Comparison of ENCODE assay signal across 18 cellular contexts in genomic region chr11:36037031-36037430, GRCh38.
A peak's percentile ranks its signal among the peaks of the same experiment; 100 is the strongest.
DNase-seq lines count a peak whose midpoint lies in the region; ATAC-seq and TF ChIP-seq lines count a peak whose summit lies in the region.
"Had no signal": no experiment of that assay in that cellular context is flagged by ENCODE, and none has a peak within 500 bp of the region (broad histone marks: within the 10 kb centered on the region; RNA-seq: fewer than 3 reads in every experiment).

No MANE protein-coding gene starts in this region.

- H3K36me3 ChIP-seq in RWPE2 (ENCODE audit: low read depth) (peaks cover 8% of the 10 kb centered on the region; the same call in 1 of the 2 replicates), trophoblast cell (ENCODE audit: control insufficient read depth in 1 of 2, insufficient read depth in 2 of 2, low read length in 2 of 2) (no peaks in the 10 kb centered on the region)
- H3K36me3 ChIP-seq: ascending aorta, BE2C had no signal

- peak overlapping the region; percentile 31 for H3K18ac ChIP-seq in trophoblast cell (ENCODE audit: low read length)

- ATAC-seq in RWPE2 (ENCODE audit: low read depth) (peak; percentile 43), HG03571 (IDR thresholded peaks at IDR 0.05; ENCODE audit: unreplicated experiment) (no peak), GM19452 (IDR thresholded peaks at IDR 0.05; ENCODE audit: unreplicated experiment) (no peak)
- ATAC-seq: activated T-helper 17 cell treated with anti-CD3 and anti-CD28 coated beads, Interleukin-2, amount 50 U/mL, for 72 hours; T-helper 17 cell had no signal

- H2BK12ac ChIP-seq in trophoblast cell (ENCODE audit: low read length), result peak overlapping the region; percentile 5

- peak overlapping the region; percentile 52 for H3K14ac ChIP-seq in trophoblast cell (ENCODE audit: low read length)

- H4K8ac ChIP-seq in trophoblast cell (ENCODE audit: low read depth, low read length), result peak overlapping the region; percentile 2

- H3K27me3 ChIP-seq in RWPE2 (ENCODE audit: insufficient read depth, poor library complexity, severe bottlenecking) (no peaks in the 10 kb centered on the region), trophoblast cell (ENCODE audit: insufficient read depth, low read length) (no peaks in the 10 kb centered on the region)
- H3K27me3 ChIP-seq: ascending aorta, BE2C had no signal

- H3K4me1 ChIP-seq in RWPE2 (ENCODE audit: insufficient read depth, poor library complexity, severe bottlenecking) (peaks cover 14% of the 10 kb centered on the region), trophoblast cell (ENCODE audit: control insufficient read depth in 1 of 2, insufficient read depth in 2 of 2, low read length in 2 of 2) (peaks cover 27 to 31% of the 10 kb centered on the region in 2 experiments)
- H3K4me1 ChIP-seq: ascending aorta, BE2C, parathyroid adenoma had no signal

- in situ Hi-C loops in G401 (cut with HindIII; ENCODE audit: low sequenced_read_pairs), result no loop called here

- peaks cover 4% of the 10 kb centered on the region for H3K79me2 ChIP-seq in trophoblast cell (ENCODE audit: control insufficient read depth, insufficient read depth, low read length, poor library complexity)
- H3K79me2 ChIP-seq: parathyroid adenoma had no signal

- H3K23ac ChIP-seq in trophoblast cell (ENCODE audit: low read length), result no peak overlapping the region

- no peak overlapping the region for H2AFZ ChIP-seq in trophoblast cell (ENCODE audit: insufficient read depth, low read length, poor library complexity)
- H2AFZ ChIP-seq: parathyroid adenoma had no signal

- H3K9me3 ChIP-seq in RWPE2 (ENCODE audit: severe bottlenecking) (no peaks in the 10 kb centered on the region), trophoblast cell (ENCODE audit: insufficient read depth, low read depth, low read length) (peaks cover 3% of the 10 kb centered on the region)
- H3K9me3 ChIP-seq: ascending aorta, BE2C had no signal

- H2BK120ac ChIP-seq in trophoblast cell (ENCODE audit: insufficient read depth, low read length, poor library complexity), result peak overlapping the region; percentile 89

- H3K4me3 ChIP-seq in RWPE2 (ENCODE audit: severe bottlenecking) (no peak overlapping the region), fibroblast of pulmonary artery (replicated peaks; ENCODE audit: low read depth, low read length) (no peak overlapping the region), trophoblast cell (ENCODE audit: low read depth, low read length) (no peak overlapping the region)
- H3K4me3 ChIP-seq: ascending aorta had no signal

- no peak overlapping the region for H4K12ac ChIP-seq in trophoblast cell (ENCODE audit: low read depth, low read length)

- H4K91ac ChIP-seq in trophoblast cell (ENCODE audit: low read depth, low read length), result peak overlapping the region; percentile 64

- no peak overlapping the region for H3K4ac ChIP-seq in trophoblast cell (ENCODE audit: low read depth, low read length)

- no CpG with 5 or more reads among the region's 7 CpGs for WGBS in trophoblast cell (ENCODE audit: extremely low coverage, insufficient coverage, insufficient read length)

- peaks cover 31% of the 10 kb centered on the region for H3K79me1 ChIP-seq in trophoblast cell (ENCODE audit: low read length)

- no peak overlapping the region for H3K4me2 ChIP-seq in trophoblast cell (ENCODE audit: low read length)

- H3K27ac ChIP-seq in RWPE2 (ENCODE audit: poor library complexity, severe bottlenecking) (peak overlapping the region; percentile 16), trophoblast cell (ENCODE audit: low read depth, low read length) (no peak overlapping the region)
- H3K27ac ChIP-seq: ascending aorta, parathyroid adenoma had no signal

- DNase-seq in G401 (ENCODE audit: low spot score) (peak; percentile 83), RWPE2 (ENCODE audit: low spot score) (no peak), fibroblast of pulmonary artery (ENCODE audit: low read depth) (peak; percentile 64), trophoblast cell (no peak), dedifferentiated amniotic fluid mesenchymal stem cell (ENCODE audit: extremely low spot score) (no peak)
- DNase-seq in activated CD4-positive, alpha-beta T cell treated with anti-CD3 and anti-CD28 coated beads for 4 hours, result no peak
- DNase-seq: activated CD4-positive, alpha-beta T cell treated with anti-CD3 and anti-CD28 coated beads, Interleukin-2, amount 50 U/mL, for 1 hour; BE2C; DMS53; endodermal cell; mesendoderm; NCI-H2171; T-helper 17 cell had no signal

- peak overlapping the region; percentile 38 for H2BK5ac ChIP-seq in trophoblast cell (ENCODE audit: low read depth, low read length, poor library complexity)

- no peak overlapping the region for H3K9ac ChIP-seq in trophoblast cell (ENCODE audit: low read length)
- H3K9ac ChIP-seq: parathyroid adenoma had no signal

- TF ChIP-seq CTCF in RWPE2 (IDR thresholded peaks at IDR 0.05; ENCODE audit: poor library complexity, severe bottlenecking), result no peak
- TF ChIP-seq CTCF in fibroblast of pulmonary artery (IDR thresholded peaks at IDR 0.05; ENCODE audit: low read length, missing control alignments), result no peak

- H2AK5ac ChIP-seq in trophoblast cell (ENCODE audit: low read length), result peak overlapping the region; percentile 96

Comparison
In these comparisons a context has a peak if more than half of its experiments do, and no peak if none do; other contexts are left out.
1. DNase-seq: peak in G401 (single experiment) and fibroblast of pulmonary artery (single experiment); none in RWPE2 (single experiment), trophoblast cell (0 of 2), activated CD4-positive, alpha-beta T cell treated with anti-CD3 and anti-CD28 coated beads for 4 hours (0 of 2) and dedifferentiated amniotic fluid mesenchymal stem cell (single experiment).